20 cellular contexts compared by ENCODE assay signal in the genomic region with DNA sequence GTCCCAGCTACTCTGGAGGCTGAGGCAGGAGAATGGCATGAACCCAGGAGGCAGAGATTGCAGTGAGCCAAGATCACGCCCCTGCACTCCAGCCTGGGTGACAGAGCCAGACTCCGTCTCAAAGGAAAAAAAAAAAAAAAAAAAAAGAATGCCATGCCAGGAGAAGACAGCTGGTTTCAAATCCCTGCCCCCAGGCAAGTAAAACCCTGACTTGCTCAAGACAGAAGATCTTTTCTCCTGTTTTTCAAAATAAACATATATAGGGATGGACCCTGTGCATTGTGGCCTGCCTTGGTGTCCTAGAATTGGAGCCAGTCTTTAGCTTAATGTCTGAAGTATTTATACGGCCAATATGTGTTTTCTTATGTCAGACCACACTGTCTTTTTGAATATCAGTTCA.
DNase-seq lines count a peak whose midpoint lies in the region; ATAC-seq and TF ChIP-seq lines count a peak whose summit lies in the region.
"Had no signal": no experiment of that assay in that cellular context is flagged by ENCODE, and none has a peak within 500 bp of the region (broad histone marks: within the 10 kb centered on the region; RNA-seq: fewer than 3 reads in every experiment).

No MANE protein-coding gene starts in this region.

- POLR2A ChIA-PET in CD8-positive, alpha-beta memory T cell (lab: Charles Lee): interaction anchor here (0.6 kb wide), 1 partner anchor 62 kb away, joined by 4 read pairs; no protein-coding TSS in a partner anchor

- DNase-seq in epidermal melanocyte (ENCODE audit: insufficient read length, low spot score) (peak; percentile 40), psoas muscle (no peak), NCI-H82 treated with DMSO at 0.1 percent for 48 hours (lab: John Stamatoyannopoulos, UW; ENCODE audit: unreplicated experiment) (no peak)
- no peak for DNase-seq in stimulated activated naive CD4-positive, alpha-beta T cell (lab: John Stamatoyannopoulos, UW)
- no peak for DNase-seq in CD8-positive, alpha-beta memory T cell
- DNase-seq: Calu3; MG63; NCI-H1694; NCI-H2029 treated with DMSO at 0.1 percent for 48 hours; NCI-H226; NCI-H510A; NK-92 treated with Interleukin-12 subunit alpha and Interleukin-12 subunit beta, amount 100 ng/mL, for 24 hours; PC-9; Right ventricle myocardium superior; RPMI8226 had no signal

- H3K4me2 ChIP-seq in KMS-11 (peak overlapping the region; percentile 98; the same call in 1 of the 2 replicates), OCI-LY1 (ENCODE audit: low read length) (no peak overlapping the region)
- H3K4me2 ChIP-seq: PC-9 had no signal

- H3K4me3 ChIP-seq in KMS-11 (IDR thresholded peaks at IDR 0.05; ENCODE audit: insufficient read depth, low read depth, low read length) (no peak overlapping the region), OCI-LY1 (ENCODE audit: low read depth, low read length, poor library complexity, severe bottlenecking) (no peak overlapping the region), psoas muscle (no peak overlapping the region)
- no peak overlapping the region for H3K4me3 ChIP-seq in CD8-positive, alpha-beta memory T cell (ENCODE audit: low read length)
- H3K4me3 ChIP-seq: MG63, PC-9, SK-N-MC had no signal

- H3K36me3 ChIP-seq in KMS-11 (ENCODE audit: insufficient read depth) (no peaks in the 10 kb centered on the region), OCI-LY1 (ENCODE audit: insufficient read depth, low read length) (no peaks in the 10 kb centered on the region), psoas muscle (ENCODE audit: insufficient read depth in 1 of 2, low read depth in 1 of 2) (peaks cover 0 to 3% of the 10 kb centered on the region in 2 donors)
- H3K36me3 ChIP-seq in CD8-positive, alpha-beta memory T cell (ENCODE audit: insufficient read depth, low read length): no peaks in the 10 kb centered on the region
- H3K36me3 ChIP-seq: MG63 had no signal

- TF ChIP-seq CTCF in KMS-11 (conservative IDR thresholded peaks at IDR 0.05; ENCODE audit: low read depth, low read length): no peak
- TF ChIP-seq CTCF in OCI-LY1 (IDR thresholded peaks at IDR 0.05; ENCODE audit: low read length): no peak
- no peak for TF ChIP-seq CTCF in psoas muscle (IDR thresholded peaks at IDR 0.05)

- CTCF ChIA-PET in CD8-positive, alpha-beta memory T cell (lab: Charles Lee): interaction anchor here (1.2 kb wide), 1 partner anchor 55 kb away, joined by 3 read pairs; no protein-coding TSS in a partner anchor

- no peak overlapping the region for H3K9ac ChIP-seq in KMS-11
- no peak overlapping the region for H3K9ac ChIP-seq in OCI-LY1 (ENCODE audit: low read length)

- H3K27ac ChIP-seq in KMS-11 (peak overlapping the region; percentile 97; the same call in 1 of the 2 replicates), OCI-LY1 (ENCODE audit: low read depth, low read length, poor library complexity, severe bottlenecking) (peak overlapping the region; percentile 100), psoas muscle (peak overlapping the region; percentile 65)
- H3K27ac ChIP-seq in CD8-positive, alpha-beta memory T cell (ENCODE audit: low read depth, low read length): no peak overlapping the region
- H3K27ac ChIP-seq: C4-2B, PC-9, SK-N-MC had no signal

- H3K9me3 Mint-ChIP-seq in CD8-positive, alpha-beta memory T cell: no peaks in the 10 kb centered on the region

- H3K27me3 Mint-ChIP-seq in CD8-positive, alpha-beta memory T cell: no peaks in the 10 kb centered on the region

- H3K9me2 ChIP-seq in OCI-LY1 (ENCODE audit: low read depth, low read length): no peaks in the 10 kb centered on the region

- H3K9me3 ChIP-seq in OCI-LY1 (ENCODE audit: low read length): no peaks in the 10 kb centered on the region
- H3K9me3 ChIP-seq in psoas muscle: no peaks in the 10 kb centered on the region
- no peaks in the 10 kb centered on the region for H3K9me3 ChIP-seq in CD8-positive, alpha-beta memory T cell (ENCODE audit: low read length)

- H3K4me3 Mint-ChIP-seq in CD8-positive, alpha-beta memory T cell: no peak overlapping the region

- H3K4me1 ChIP-seq in KMS-11 (ENCODE audit: low read depth, poor library complexity, severe bottlenecking) (peaks cover 57% of the 10 kb centered on the region), OCI-LY1 (ENCODE audit: insufficient read depth, low read length, severe bottlenecking) (peaks cover 81% of the 10 kb centered on the region), psoas muscle (peaks cover 28% of the 10 kb centered on the region)
- H3K4me1 ChIP-seq in CD8-positive, alpha-beta memory T cell (ENCODE audit: insufficient read depth, low read length): peaks cover 54% of the 10 kb centered on the region

- WGBS in psoas muscle, 3 donors: 28 to 68% (median 31%) methylated on average over 3 of the region's 3 CpGs

- H3K36me3 Mint-ChIP-seq in CD8-positive, alpha-beta memory T cell: peaks cover 0 to 8% (median 4%) of the 10 kb centered on the region in 3 donors

- H3K79me2 ChIP-seq in KMS-11 (ENCODE audit: insufficient read depth, low read depth): no peaks in the 10 kb centered on the region
- H3K79me2 ChIP-seq in OCI-LY1 (ENCODE audit: insufficient read depth, low read length): no peaks in the 10 kb centered on the region

- H4K20me1 ChIP-seq in KMS-11 (ENCODE audit: insufficient read depth) (no peaks in the 10 kb centered on the region), OCI-LY1 (ENCODE audit: insufficient read depth, low read length) (no peaks in the 10 kb centered on the region)

- H2AFZ ChIP-seq in KMS-11 (ENCODE audit: low read depth) (no peak overlapping the region), OCI-LY1 (ENCODE audit: low read length) (no peak overlapping the region)
- H2AFZ ChIP-seq: PC-9 had no signal

- peak overlapping the region in 2 of 8 donors; percentile 16 to 52 for H3K27ac Mint-ChIP-seq in CD8-positive, alpha-beta memory T cell

- peaks cover 70 to 87% (median 75%) of the 10 kb centered on the region in 3 donors for H3K4me1 Mint-ChIP-seq in CD8-positive, alpha-beta memory T cell

- intact Hi-C loops in psoas muscle (cut with DNase I): no loop called here

- 0 out of 2 replicates have a peak, but pooled peaks cover 7% of the 10 kb centered on the region for H3F3A ChIP-seq in OCI-LY1 (ENCODE audit: insufficient read depth, low read length)

- ATAC-seq in psoas muscle (peak in 2 of 4 donors; percentile 29 to 34), GM19452 (IDR thresholded peaks at IDR 0.05; ENCODE audit: unreplicated experiment) (no peak)

- no peaks in the 10 kb centered on the region for H3K27me3 ChIP-seq in KMS-11 (ENCODE audit: insufficient read depth, low read depth)
- no peaks in the 10 kb centered on the region for H3K27me3 ChIP-seq in OCI-LY1 (ENCODE audit: insufficient read depth, low read length)
- no peaks in the 10 kb centered on the region for H3K27me3 ChIP-seq in psoas muscle (ENCODE audit: insufficient read depth in 3 of 3, low read length in 2 of 3)
- H3K27me3 ChIP-seq in CD8-positive, alpha-beta memory T cell (ENCODE audit: insufficient read depth, low read length, poor library complexity, severe bottlenecking): no peaks in the 10 kb centered on the region
- H3K27me3 ChIP-seq: MG63 had no signal
